ENCODE assay signal across 24 cellular contexts in genomic region chr19:30064021-30064699, GRCh38.
DNase-seq lines count a peak whose midpoint lies in the region; ATAC-seq and TF ChIP-seq lines count a peak whose summit lies in the region.
"Had no signal": no experiment of that assay in that cellular context is flagged by ENCODE, and none has a peak within 500 bp of the region (broad histone marks: within the 10 kb centered on the region; RNA-seq: fewer than 3 reads in every experiment).

No MANE protein-coding gene starts in this region.

- peak; percentile 28 for DNase-seq in NCI-H2029 (lab: John Stamatoyannopoulos, UW)
- DNase-seq in NCI-H2029 treated with DMSO at 0.1 percent for 48 hours (lab: John Stamatoyannopoulos, UW) = no peak
- DNase-seq in H7 = peak; percentile 53
- peak; percentile 31 for DNase-seq in ecto neural progenitor cell (ENCODE audit: low spot score)
- DNase-seq in sigmoid colon = peak; percentile 40
- DNase-seq in activated CD4-positive, alpha-beta T cell treated with anti-CD3 and anti-CD28 coated beads, Interleukin-2, amount 10 ng/mL, durations not matched to agents 7 days and 5 days = no peak
- DNase-seq in epidermal melanocyte (ENCODE audit: insufficient read length, low spot score) = no peak
- DNase-seq: activated CD8-positive, alpha-beta T cell treated with anti-CD3 and anti-CD28 coated beads for 36 hours; GF-D8; left cardiac atrium; MG63; midbrain; NCI-H187; nephron progenitor cell; psoas muscle; stimulated activated CD4-positive, alpha-beta T cell treated with anti-CD3 and anti-CD28 coated beads, Interleukin-4, amount 100 ng/mL, for 24 hours had no signal

- H3K27me3 ChIP-seq in H7 (ENCODE audit: control insufficient read depth, insufficient read depth, low read length) (no peaks in the 10 kb centered on the region), sigmoid colon (peaks cover 0 to 17% (median 10%) of the 10 kb centered on the region in 3 donors)
- H3K27me3 ChIP-seq: ascending aorta, MG63 had no signal

- H3K4me3 Mint-ChIP-seq in activated CD4-positive, alpha-beta T cell treated with anti-CD3 and anti-CD28 coated beads, Interleukin-2, amount 10 ng/mL, durations not matched to agents 7 days and 5 days = no peak overlapping the region
- H3K4me3 Mint-ChIP-seq: activated CD8-positive, alpha-beta T cell treated with anti-CD3 and anti-CD28 coated beads for 36 hours; IgD-negative memory B cell; nephron progenitor cell; type B pancreatic cell had no signal

- H3K9me3 Mint-ChIP-seq in activated CD4-positive, alpha-beta T cell treated with anti-CD3 and anti-CD28 coated beads, Interleukin-2, amount 10 ng/mL, durations not matched to agents 7 days and 5 days = no peaks in the 10 kb centered on the region
- H3K9me3 Mint-ChIP-seq: activated CD8-positive, alpha-beta T cell treated with anti-CD3 and anti-CD28 coated beads for 36 hours; nephron progenitor cell; type B pancreatic cell had no signal

- CTCF ChIA-PET in activated CD4-positive, alpha-beta T cell treated with anti-CD3 and anti-CD28 coated beads, Interleukin-2, amount 10 ng/mL, durations not matched to agents 7 days and 5 days (lab: Charles Lee) = no interaction called here

- WGBS in sigmoid colon, 2 donors = 69 to 79% methylated on average over 23 of the region's 23 CpGs

- intact Hi-C loops in sigmoid colon (cut with DNase I) = no loop called here

- no peak for TF ChIP-seq POLR2A in sigmoid colon (IDR thresholded peaks at IDR 0.05)

- no peak for TF ChIP-seq EP300 in sigmoid colon (IDR thresholded peaks at IDR 0.05)

- no peaks in the 10 kb centered on the region for H3K4me1 ChIP-seq in sigmoid colon
- H3K4me1 ChIP-seq: A549, ascending aorta, psoas muscle, stomach had no signal

- H3K36me3 Mint-ChIP-seq in activated CD4-positive, alpha-beta T cell treated with anti-CD3 and anti-CD28 coated beads, Interleukin-2, amount 10 ng/mL, durations not matched to agents 7 days and 5 days (ENCODE audit: low read depth) = no peaks in the 10 kb centered on the region
- H3K36me3 Mint-ChIP-seq: activated naive CD4-positive, alpha-beta T cell treated with anti-CD3 and anti-CD28 coated beads, Interleukin-2, amount 50 U/mL, for 72 hours; IgD-negative memory B cell; type B pancreatic cell had no signal

- H3K4me1 Mint-ChIP-seq in activated CD4-positive, alpha-beta T cell treated with anti-CD3 and anti-CD28 coated beads, Interleukin-2, amount 10 ng/mL, durations not matched to agents 7 days and 5 days = no peaks in the 10 kb centered on the region
- H3K4me1 Mint-ChIP-seq: IgD-negative memory B cell had no signal

- H3K27ac ChIP-seq in sigmoid colon = no peak overlapping the region
- H3K27ac ChIP-seq: A549, ascending aorta, psoas muscle, SK-N-MC, stomach had no signal

- no peaks in the 10 kb centered on the region for H3K36me3 ChIP-seq in H7 (replicated peaks; ENCODE audit: control insufficient read depth, insufficient read depth, low read length)
- no peaks in the 10 kb centered on the region for H3K36me3 ChIP-seq in sigmoid colon
- H3K36me3 ChIP-seq: ascending aorta, MG63, stomach had no signal

- H3K27ac Mint-ChIP-seq in activated CD4-positive, alpha-beta T cell treated with anti-CD3 and anti-CD28 coated beads, Interleukin-2, amount 10 ng/mL, durations not matched to agents 7 days and 5 days = no peak overlapping the region
- H3K27ac Mint-ChIP-seq: activated CD8-positive, alpha-beta T cell treated with anti-CD3 and anti-CD28 coated beads for 36 hours; activated naive CD4-positive, alpha-beta T cell treated with anti-CD3 and anti-CD28 coated beads, Interleukin-2, amount 50 U/mL, for 72 hours; IgD-negative memory B cell; nephron progenitor cell; type B pancreatic cell had no signal

- no peak for TF ChIP-seq CTCF in sigmoid colon (IDR thresholded peaks at IDR 0.05)

- H3K27me3 Mint-ChIP-seq in activated CD4-positive, alpha-beta T cell treated with anti-CD3 and anti-CD28 coated beads, Interleukin-2, amount 10 ng/mL, durations not matched to agents 7 days and 5 days = no peaks in the 10 kb centered on the region
- H3K27me3 Mint-ChIP-seq: activated CD8-positive, alpha-beta T cell treated with anti-CD3 and anti-CD28 coated beads for 36 hours had no signal

- H3K4me3 ChIP-seq in H7 (ENCODE audit: insufficient read depth, low read depth, low read length) (no peak overlapping the region), sigmoid colon (no peak overlapping the region)
- H3K4me3 ChIP-seq: A549, ascending aorta, MG63, psoas muscle, SK-N-MC, stomach had no signal

- POLR2A ChIA-PET in activated CD4-positive, alpha-beta T cell treated with anti-CD3 and anti-CD28 coated beads, Interleukin-2, amount 10 ng/mL, durations not matched to agents 7 days and 5 days (lab: Charles Lee) = no interaction called here

- H3K9me3 ChIP-seq in sigmoid colon = no peaks in the 10 kb centered on the region
- H3K9me3 ChIP-seq: A549, ascending aorta, MG63, psoas muscle, stomach had no signal

- ATAC-seq in HG03095 (IDR thresholded peaks at IDR 0.05; ENCODE audit: unreplicated experiment) = no peak
- ATAC-seq: activated CD8-positive, alpha-beta T cell treated with anti-CD3 and anti-CD28 coated beads for 36 hours; activated naive CD4-positive, alpha-beta T cell treated with anti-CD3 and anti-CD28 coated beads, Interleukin-2, amount 50 U/mL, for 72 hours; left cardiac atrium; psoas muscle had no signal

Comparison
In these comparisons a context has a peak if more than half of its experiments do, and no peak if none do; other contexts are left out.
1. DNase-seq: peak in NCI-H2029 (single experiment), H7 (single experiment), ecto neural progenitor cell (single experiment) and sigmoid colon (single experiment); none in NCI-H2029 treated with DMSO at 0.1 percent for 48 hours (single experiment), activated CD4-positive, alpha-beta T cell treated with anti-CD3 and anti-CD28 coated beads, Interleukin-2, amount 10 ng/mL, durations not matched to agents 7 days and 5 days (single experiment) and epidermal melanocyte (single experiment).